In genomic region chr10:123103944-123104343, GRCh38 we compare ENCODE assay signal across 1 cellular context.
TF ChIP-seq lines count a peak whose summit lies in the region.

No MANE protein-coding gene starts in this region.

TF ChIP-seq in GM23338, 12 proteins besides CTCF, POLR2A, EP300 and RAD21 (continued from another document):
- TF ChIP-seq ZNF462 (CRISPR knock-in tag; IDR thresholded peaks at IDR 0.05) (no peak), JUNB (IDR thresholded peaks at IDR 0.05; ENCODE audit: unreplicated experiment) (no peak), EZH2phosphoT487 (IDR thresholded peaks at IDR 0.05; ENCODE audit: unreplicated experiment) (no peak), REST (IDR thresholded peaks at IDR 0.05; ENCODE audit: unreplicated experiment) (no peak), ZNF114 (CRISPR knock-in tag; IDR thresholded peaks at IDR 0.05) (no peak), NANOG (IDR thresholded peaks at IDR 0.05; ENCODE audit: borderline replicate concordance) (no peak), ETS1 (IDR thresholded peaks at IDR 0.05) (no peak), POLR2AphosphoS5 (IDR thresholded peaks at IDR 0.05; ENCODE audit: low read depth) (no peak), STAT1 (IDR thresholded peaks at IDR 0.05; ENCODE audit: unreplicated experiment) (no peak)
